In genomic region chr12:14417717-14418116, GRCh38 we compare ENCODE assay signal across 8 cellular contexts. TPM values are rescaled to one million over a fixed set of nuclear protein-coding genes. Genes with fewer than 3 reads are reported as not detected.
DNase-seq lines count a peak whose midpoint lies in the region; ATAC-seq and TF ChIP-seq lines count a peak whose summit lies in the region.

No MANE protein-coding gene starts in this region.

- CTCF ChIA-PET in activated CD4-positive, alpha-beta T cell treated with anti-CD3 and anti-CD28 coated beads, Interleukin-2, amount 10 ng/mL, durations not matched to agents 7 days and 5 days (lab: Charles Lee), result interaction anchor here (1.1 kb wide), 1 partner anchor 15 kb away, joined by 4 read pairs; no protein-coding TSS in a partner anchor

- intact Hi-C loops in CD14-positive monocyte (cut with micrococcal nuclease) (loop anchor here in 1 of 2 donors (5.0 kb wide), 1 partner anchor 180 kb away; no protein-coding TSS in a partner anchor), left lung (cut with DNase I) (no loop called here)

- H3K36me3 Mint-ChIP-seq in CD14-positive monocyte (peaks cover 27 to 34% of the 10 kb centered on the region in 2 donors), IgD-negative memory B cell (peaks cover 16% of the 10 kb centered on the region)
- peaks cover 56% of the 10 kb centered on the region for H3K36me3 Mint-ChIP-seq in activated CD4-positive, alpha-beta T cell treated with anti-CD3 and anti-CD28 coated beads, Interleukin-2, amount 10 ng/mL, durations not matched to agents 7 days and 5 days (ENCODE audit: low read depth)

- H3K27me3 Mint-ChIP-seq in CD14-positive monocyte (ENCODE audit: low read depth in 3 of 3), result no peaks in the 10 kb centered on the region
- no peaks in the 10 kb centered on the region for H3K27me3 Mint-ChIP-seq in IgD-negative memory B cell
- H3K27me3 Mint-ChIP-seq in activated CD4-positive, alpha-beta T cell treated with anti-CD3 and anti-CD28 coated beads, Interleukin-2, amount 10 ng/mL, durations not matched to agents 7 days and 5 days, result no peaks in the 10 kb centered on the region

- peaks cover 0 to 50% of the 10 kb centered on the region in 2 donors for H3K4me1 ChIP-seq in left lung

- DNase-seq in CD14-positive monocyte (ENCODE audit: low spot score) (peak; percentile 64), ecto neural progenitor cell (ENCODE audit: low spot score) (peak; percentile 89), left lung (peak; percentile 52), cortex of kidney (lab: John Stamatoyannopoulos, UW) (no peak), HuH-7 (ENCODE audit: low spot score) (no peak)
- DNase-seq in activated CD4-positive, alpha-beta T cell treated with anti-CD3 and anti-CD28 coated beads, Interleukin-2, amount 10 ng/mL, durations not matched to agents 7 days and 5 days, result peak; percentile 81
- DNase-seq in stimulated activated CD4-positive, alpha-beta T cell treated with anti-CD3 and anti-CD28 coated beads, Interleukin-4, amount 100 ng/mL, for 1 hour, result peak; percentile 60

- POLR2A ChIA-PET in activated CD4-positive, alpha-beta T cell treated with anti-CD3 and anti-CD28 coated beads, Interleukin-2, amount 10 ng/mL, durations not matched to agents 7 days and 5 days (lab: Charles Lee), result interaction anchor here (0.6 to 1.1 kb wide), 4 partner anchors 52 to 353 kb away, joined by 3 to 6 read pairs (median 4); partner anchors contain the start of gene ATF7IP

- H3K27ac ChIP-seq in left lung, result peak overlapping the region; percentile 50 to 51

- peak overlapping the region in 3 of 7 donors; percentile 13 to 79 (median 38) for H3K27ac Mint-ChIP-seq in CD14-positive monocyte
- H3K27ac Mint-ChIP-seq in IgD-negative memory B cell, result peak overlapping the region in 2 of 3 donors; percentile 2 to 63
- H3K27ac Mint-ChIP-seq in activated CD4-positive, alpha-beta T cell treated with anti-CD3 and anti-CD28 coated beads, Interleukin-2, amount 10 ng/mL, durations not matched to agents 7 days and 5 days, result peak overlapping the region; percentile 85

- H3K9me3 ChIP-seq in left lung, result peaks cover 0 to 6% of the 10 kb centered on the region in 2 donors

- H3K36me3 ChIP-seq in left lung, result no peaks in the 10 kb centered on the region

- peak; percentile 86 for ATAC-seq in left lung

- H3K9me3 Mint-ChIP-seq in CD14-positive monocyte, result peaks cover 6 to 18% (median 14%) of the 10 kb centered on the region in 7 donors
- peaks cover 0 to 2% (median 0%) of the 10 kb centered on the region in 3 donors for H3K9me3 Mint-ChIP-seq in IgD-negative memory B cell
- peaks cover 26% of the 10 kb centered on the region for H3K9me3 Mint-ChIP-seq in activated CD4-positive, alpha-beta T cell treated with anti-CD3 and anti-CD28 coated beads, Interleukin-2, amount 10 ng/mL, durations not matched to agents 7 days and 5 days

- no peak overlapping the region for H3K4me3 ChIP-seq in left lung

- H3K4me1 Mint-ChIP-seq in CD14-positive monocyte, result peaks cover 14% of the 10 kb centered on the region
- H3K4me1 Mint-ChIP-seq in IgD-negative memory B cell, result peaks cover 37 to 44% (median 44%) of the 10 kb centered on the region in 3 donors
- H3K4me1 Mint-ChIP-seq in activated CD4-positive, alpha-beta T cell treated with anti-CD3 and anti-CD28 coated beads, Interleukin-2, amount 10 ng/mL, durations not matched to agents 7 days and 5 days, result peaks cover 45% of the 10 kb centered on the region

- TF ChIP-seq CTCF in CD14-positive monocyte (IDR thresholded peaks at IDR 0.05), result no peak
- no peak for TF ChIP-seq CTCF in left lung (IDR thresholded peaks at IDR 0.05)

- peak overlapping the region in 1 of 2 donors; percentile 54 for H3K4me3 Mint-ChIP-seq in CD14-positive monocyte
- H3K4me3 Mint-ChIP-seq in IgD-negative memory B cell, result peak overlapping the region in 3 of 4 donors; percentile 29 to 87 (median 66)
- peak overlapping the region; percentile 61 for H3K4me3 Mint-ChIP-seq in activated CD4-positive, alpha-beta T cell treated with anti-CD3 and anti-CD28 coated beads, Interleukin-2, amount 10 ng/mL, durations not matched to agents 7 days and 5 days

- H3K27me3 ChIP-seq in left lung, result no peaks in the 10 kb centered on the region

RNA-seq across cellular contexts. Expression of gene ATF7IP, which starts 52.2 kb away (rescaled TPM):
- polyA plus RNA-seq in CD14-positive monocyte (10 to 100 TPM; 19.2 to 51.7 TPM), IgD-negative memory B cell (126 TPM)
- total RNA-seq in activated CD4-positive, alpha-beta T cell treated with anti-CD3 and anti-CD28 coated beads, Interleukin-2, amount 10 ng/mL, durations not matched to agents 7 days and 5 days, result 100 to 1,000 TPM in 1 of 2 experiments, 10 to 100 TPM in 1; 96.7 to 108 TPM
- total RNA-seq in left lung, result 10 to 100 TPM; 78.7 to 84.8 TPM

Comparison
In these comparisons a context has a peak if more than half of its experiments do, and no peak if none do; other contexts are left out.
1. DNase-seq: peak in CD14-positive monocyte (single experiment), activated CD4-positive, alpha-beta T cell treated with anti-CD3 and anti-CD28 coated beads, Interleukin-2, amount 10 ng/mL, durations not matched to agents 7 days and 5 days (single experiment), ecto neural progenitor cell (single experiment), left lung (2 of 2) and stimulated activated CD4-positive, alpha-beta T cell treated with anti-CD3 and anti-CD28 coated beads, Interleukin-4, amount 100 ng/mL, for 1 hour (single experiment); none in cortex of kidney (single experiment) and HuH-7 (single experiment).